Comparison of ENCODE assay signal across 29 cellular contexts in genomic region chr5:35357973-35358372, GRCh38.
"Had no signal": no experiment of that assay in that cellular context is flagged by ENCODE, and none has a peak within 500 bp of the region (broad histone marks: within the 10 kb centered on the region; RNA-seq: fewer than 3 reads in every experiment).

No MANE protein-coding gene starts in this region.

- FAIRE-seq: colon, endometrium, endothelial cell of umbilical vein, frontal cortex had no signal

- H3K9me3 ChIP-seq: colonic mucosa, esophagus muscularis mucosa, gastrocnemius medialis had no signal

- H3K27me3 ChIP-seq: colonic mucosa, esophagus muscularis mucosa, esophagus squamous epithelium, foreskin keratinocyte, gastrocnemius medialis, gastroesophageal sphincter, heart left ventricle, heart right ventricle had no signal

- H3K4me1 ChIP-seq: colonic mucosa, esophagus muscularis mucosa, foreskin keratinocyte, gastrocnemius medialis, gastroesophageal sphincter, heart left ventricle, heart right ventricle had no signal

- H3K4me3 ChIP-seq: colonic mucosa, coronary artery, dorsolateral prefrontal cortex, esophagus muscularis mucosa, esophagus squamous epithelium, gastrocnemius medialis, gastroesophageal sphincter, heart left ventricle, heart right ventricle had no signal

- H3K27ac Mint-ChIP-seq: dendritic cell treated with granulocyte-macrophage colony-stimulating factor and Interleukin-4, amounts not matched to agents 40 ng/mL and 50 ng/mL, for 4 days; effector memory CD8-positive, alpha-beta T cell; endodermal cell had no signal

- H3K36me3 ChIP-seq: colonic mucosa, esophagus muscularis mucosa, esophagus squamous epithelium, gastrocnemius medialis, gastroesophageal sphincter, heart left ventricle, heart right ventricle had no signal

- H3K4me3 Mint-ChIP-seq: dendritic cell treated with granulocyte-macrophage colony-stimulating factor and Interleukin-4, amounts not matched to agents 40 ng/mL and 50 ng/mL, for 4 days; effector memory CD8-positive, alpha-beta T cell; endodermal cell had no signal

- H3K27ac ChIP-seq: colonic mucosa, coronary artery, dorsolateral prefrontal cortex, epithelial cell of prostate, esophagus muscularis mucosa, esophagus squamous epithelium, foreskin keratinocyte, gastrocnemius medialis, gastroesophageal sphincter, heart left ventricle, heart right ventricle had no signal

- ATAC-seq: effector memory CD8-positive, alpha-beta T cell; esophagus mucosa; foreskin keratinocyte; gastrocnemius medialis; gastroesophageal sphincter; heart left ventricle; heart right ventricle had no signal

- H3K4me1 Mint-ChIP-seq: endodermal cell had no signal

- H3K27me3 Mint-ChIP-seq: dendritic cell treated with granulocyte-macrophage colony-stimulating factor and Interleukin-4, amounts not matched to agents 40 ng/mL and 50 ng/mL, for 4 days had no signal

- DNase-seq: colonic mucosa; cortex of kidney; dermis blood vessel endothelial cell; dorsolateral prefrontal cortex; effector CD4-positive, alpha-beta T cell; effector CD8-positive, alpha-beta T cell; effector memory CD4-positive, alpha-beta T cell; effector memory CD8-positive, alpha-beta T cell; endodermal cell; erythroblast; esophagus squamous epithelium; foreskin fibroblast; foreskin keratinocyte; foreskin melanocyte; gastrocnemius medialis; glutamatergic neuron; head of caudate nucleus; heart left ventricle; heart right ventricle had no signal
